In genomic region chr12:47207005-47207717, GRCh38 we compare ENCODE assay signal across 1 cellular context.
TF ChIP-seq lines count a peak whose summit lies in the region.

No MANE protein-coding gene starts in this region.

TF ChIP-seq in GM12878, 131 proteins besides CTCF, POLR2A, EP300 and RAD21 (continued from another document):
- TF ChIP-seq CUX1 (IDR thresholded peaks at IDR 0.05; ENCODE audit: insufficient replicate concordance, low read depth, low read length), result no peak
- peak; percentile 64; the same call in 1 of the 2 replicates for TF ChIP-seq TCF3 (IDR thresholded peaks at IDR 0.05; ENCODE audit: borderline replicate concordance, insufficient read depth, low read depth, low read length)
- peak in 1 of 2 experiments; percentile 89; a peak in 2 of 4 replicates for TF ChIP-seq ETV6 (conservative IDR thresholded peaks at IDR 0.05 in 1 of 2, IDR thresholded peaks at IDR 0.05 in 1 of 2; ENCODE audit: borderline replicate concordance in 1 of 2, low read depth in 1 of 2)
- no peak for TF ChIP-seq POLR2AphosphoS2 (IDR thresholded peaks at IDR 0.05; ENCODE audit: low read depth, low read length)
- peak; percentile 49; the same call in 1 of the 2 replicates for TF ChIP-seq ZNF687 (IDR thresholded peaks at IDR 0.05)
- TF ChIP-seq STAT3 (IDR thresholded peaks at IDR 0.05; ENCODE audit: low read depth, low read length), result no peak
